Comparison of ENCODE assay signal across 18 cellular contexts in genomic region chr5:56037531-56038010, GRCh38. TPM values are rescaled to one million over a fixed set of nuclear protein-coding genes. Genes with fewer than 3 reads are reported as not detected.
DNase-seq lines count a peak whose midpoint lies in the region; ATAC-seq and TF ChIP-seq lines count a peak whose summit lies in the region.
"Had no signal": no experiment of that assay in that cellular context is flagged by ENCODE, and none has a peak within 500 bp of the region (broad histone marks: within the 10 kb centered on the region; RNA-seq: fewer than 3 reads in every experiment).

No MANE protein-coding gene starts in this region.

- WGBS in hepatocyte (ENCODE audit: low lambda C conversion rate, missing lambda C conversion rate) = 42% methylated on average over 4 of the region's 4 CpGs
- WGBS in trophoblast cell (ENCODE audit: extremely low coverage, insufficient coverage, insufficient read length) = no CpG with 5 or more reads among the region's 4 CpGs

- no peaks in the 10 kb centered on the region for H3K79me1 ChIP-seq in trophoblast cell (ENCODE audit: low read length)

- H2BK5ac ChIP-seq in trophoblast cell (ENCODE audit: low read depth, low read length, poor library complexity) = no peak overlapping the region

- H2AFZ ChIP-seq in hepatocyte (no peak overlapping the region), trophoblast cell (ENCODE audit: insufficient read depth, low read length, poor library complexity) (peak overlapping the region; percentile 23)

- no peak overlapping the region for H4K8ac ChIP-seq in trophoblast cell (ENCODE audit: low read depth, low read length)

- no peaks in the 10 kb centered on the region for H3K36me3 Mint-ChIP-seq in activated CD8-positive, alpha-beta T cell treated with anti-CD3 and anti-CD28 coated beads, Interleukin-2, amount 10 ng/mL, durations not matched to agents 7 days and 5 days (ENCODE audit: low read depth)
- H3K36me3 Mint-ChIP-seq: naive B cell; stimulated activated effector memory CD8-positive, alpha-beta T cell treated with anti-CD3 and anti-CD28 coated beads, Interleukin-12 subunit alpha, Interleukin-12 subunit beta, amount 100 ng/mL, for 72 hours had no signal

- ATAC-seq in GM21576 (IDR thresholded peaks at IDR 0.05; ENCODE audit: unreplicated experiment) = no peak
- no peak for ATAC-seq in activated CD8-positive, alpha-beta T cell treated with anti-CD3 and anti-CD28 coated beads, Interleukin-2, amount 10 ng/mL, durations not matched to agents 7 days and 5 days
- ATAC-seq: effector memory CD8-positive, alpha-beta T cell; gastrocnemius medialis; SK-N-SH treated with all-trans-retinoic acid at 6 μM for 48 hours; stimulated activated effector memory CD8-positive, alpha-beta T cell treated with anti-CD3 and anti-CD28 coated beads, Interleukin-12 subunit alpha, Interleukin-12 subunit beta, amount 100 ng/mL, for 72 hours had no signal

- DNase-seq in NCI-H82 (lab: John Stamatoyannopoulos, UW) (peak; percentile 5), NCI-H82 treated with DMSO at 0.1 percent for 48 hours (lab: John Stamatoyannopoulos, UW; ENCODE audit: unreplicated experiment) (no peak), UCSD-AML1 (lab: John Stamatoyannopoulos, UW; ENCODE audit: unreplicated experiment) (peak; percentile 54), hepatocyte (ENCODE audit: low spot score) (no peak), trophoblast cell (no peak), NCI-H2196 treated with DMSO at 0.1 percent for 48 hours (lab: John Stamatoyannopoulos, UW; ENCODE audit: unreplicated experiment) (no peak)
- no peak for DNase-seq in activated CD8-positive, alpha-beta T cell treated with anti-CD3 and anti-CD28 coated beads, Interleukin-2, amount 10 ng/mL, durations not matched to agents 7 days and 5 days
- DNase-seq: effector memory CD8-positive, alpha-beta T cell; gastrocnemius medialis; naive B cell; NCI-H2171 treated with DMSO at 0.1 percent for 48 hours had no signal

- no peak overlapping the region for H4K91ac ChIP-seq in trophoblast cell (ENCODE audit: low read depth, low read length)

- peak overlapping the region; percentile 22 for H3K4me2 ChIP-seq in hepatocyte
- H3K4me2 ChIP-seq in trophoblast cell (ENCODE audit: low read length) = no peak overlapping the region

- no peaks in the 10 kb centered on the region for H3K9me3 ChIP-seq in hepatocyte (ENCODE audit: low read depth)
- H3K9me3 ChIP-seq in trophoblast cell (ENCODE audit: insufficient read depth, low read depth, low read length) = no peaks in the 10 kb centered on the region
- H3K9me3 ChIP-seq: breast epithelium, gastrocnemius medialis had no signal

- no peak overlapping the region for H3K4me3 Mint-ChIP-seq in activated CD8-positive, alpha-beta T cell treated with anti-CD3 and anti-CD28 coated beads, Interleukin-2, amount 10 ng/mL, durations not matched to agents 7 days and 5 days
- H3K4me3 Mint-ChIP-seq: effector memory CD8-positive, alpha-beta T cell; naive B cell; stimulated activated effector memory CD8-positive, alpha-beta T cell treated with anti-CD3 and anti-CD28 coated beads, Interleukin-12 subunit alpha, Interleukin-12 subunit beta, amount 100 ng/mL, for 72 hours had no signal

- H3K18ac ChIP-seq in trophoblast cell (ENCODE audit: low read length) = no peak overlapping the region

- H3K14ac ChIP-seq in trophoblast cell (ENCODE audit: low read length) = no peak overlapping the region

- no peaks in the 10 kb centered on the region for H3K9me2 ChIP-seq in hepatocyte (replicated peaks; ENCODE audit: insufficient read depth)

- peaks cover 3% of the 10 kb centered on the region for H3K4me1 Mint-ChIP-seq in activated CD8-positive, alpha-beta T cell treated with anti-CD3 and anti-CD28 coated beads, Interleukin-2, amount 10 ng/mL, durations not matched to agents 7 days and 5 days (ENCODE audit: low read depth)
- H3K4me1 Mint-ChIP-seq: stimulated activated effector memory CD8-positive, alpha-beta T cell treated with anti-CD3 and anti-CD28 coated beads, Interleukin-12 subunit alpha, Interleukin-12 subunit beta, amount 100 ng/mL, for 72 hours had no signal

- H4K12ac ChIP-seq in trophoblast cell (ENCODE audit: low read depth, low read length) = no peak overlapping the region

- H3K27me3 Mint-ChIP-seq in activated CD8-positive, alpha-beta T cell treated with anti-CD3 and anti-CD28 coated beads, Interleukin-2, amount 10 ng/mL, durations not matched to agents 7 days and 5 days (ENCODE audit: low read depth) = peaks cover 2% of the 10 kb centered on the region
- H3K27me3 Mint-ChIP-seq: naive B cell had no signal

- H3K27me3 ChIP-seq in hepatocyte = no peaks in the 10 kb centered on the region
- no peaks in the 10 kb centered on the region for H3K27me3 ChIP-seq in trophoblast cell (ENCODE audit: insufficient read depth, low read length)
- H3K27me3 ChIP-seq: breast epithelium, gastrocnemius medialis had no signal

- no peaks in the 10 kb centered on the region for H4K20me1 ChIP-seq in hepatocyte (ENCODE audit: insufficient read depth, poor library complexity, severe bottlenecking)

- H3K4me1 ChIP-seq in hepatocyte (ENCODE audit: insufficient read depth) (no peaks in the 10 kb centered on the region), trophoblast cell (ENCODE audit: control insufficient read depth in 1 of 2, insufficient read depth in 2 of 2, low read length in 2 of 2) (no peaks in the 10 kb centered on the region)
- H3K4me1 ChIP-seq: breast epithelium, gastrocnemius medialis had no signal

- no peaks in the 10 kb centered on the region for H3K36me3 ChIP-seq in hepatocyte (replicated peaks; ENCODE audit: insufficient read depth, low read depth)
- H3K36me3 ChIP-seq in trophoblast cell (ENCODE audit: control insufficient read depth in 1 of 2, insufficient read depth in 2 of 2, low read length in 2 of 2) = no peaks in the 10 kb centered on the region
- H3K36me3 ChIP-seq: breast epithelium, gastrocnemius medialis had no signal

- CTCF ChIA-PET in activated CD8-positive, alpha-beta T cell treated with anti-CD3 and anti-CD28 coated beads, Interleukin-2, amount 10 ng/mL, durations not matched to agents 7 days and 5 days (lab: Charles Lee) = interaction anchor here (0.6 kb wide), 1 partner anchor 59 kb away, joined by 3 read pairs; no protein-coding TSS in a partner anchor

- H2BK120ac ChIP-seq in trophoblast cell (ENCODE audit: insufficient read depth, low read length, poor library complexity) = no peak overlapping the region

- no peaks in the 10 kb centered on the region for H3K9me3 Mint-ChIP-seq in activated CD8-positive, alpha-beta T cell treated with anti-CD3 and anti-CD28 coated beads, Interleukin-2, amount 10 ng/mL, durations not matched to agents 7 days and 5 days (ENCODE audit: insufficient read depth)
- H3K9me3 Mint-ChIP-seq: effector memory CD8-positive, alpha-beta T cell; stimulated activated effector memory CD8-positive, alpha-beta T cell treated with anti-CD3 and anti-CD28 coated beads, Interleukin-12 subunit alpha, Interleukin-12 subunit beta, amount 100 ng/mL, for 72 hours had no signal

- H3K27ac Mint-ChIP-seq in activated CD8-positive, alpha-beta T cell treated with anti-CD3 and anti-CD28 coated beads, Interleukin-2, amount 10 ng/mL, durations not matched to agents 7 days and 5 days = no peak overlapping the region
- H3K27ac Mint-ChIP-seq: activated naive CD4-positive, alpha-beta T cell treated with anti-CD3 and anti-CD28 coated beads, Interleukin-2, amount 50 U/mL, for 72 hours; effector memory CD8-positive, alpha-beta T cell; stimulated activated effector memory CD8-positive, alpha-beta T cell treated with anti-CD3 and anti-CD28 coated beads, Interleukin-12 subunit alpha, Interleukin-12 subunit beta, amount 100 ng/mL, for 72 hours had no signal

- H2AK5ac ChIP-seq in trophoblast cell (ENCODE audit: low read length) = no peak overlapping the region

- H3K79me2 ChIP-seq in hepatocyte (no peaks in the 10 kb centered on the region), trophoblast cell (ENCODE audit: control insufficient read depth, insufficient read depth, low read length, poor library complexity) (no peaks in the 10 kb centered on the region)

- POLR2A ChIA-PET in activated CD8-positive, alpha-beta T cell treated with anti-CD3 and anti-CD28 coated beads, Interleukin-2, amount 10 ng/mL, durations not matched to agents 7 days and 5 days (lab: Charles Lee) = no interaction called here

- no peak overlapping the region for H3K9ac ChIP-seq in trophoblast cell (ENCODE audit: low read length)

- H3K23ac ChIP-seq in trophoblast cell (ENCODE audit: low read length) = no peak overlapping the region

- no peak overlapping the region for H3K4ac ChIP-seq in trophoblast cell (ENCODE audit: low read depth, low read length)

- no peak overlapping the region for H2BK12ac ChIP-seq in trophoblast cell (ENCODE audit: low read length)

- no peak for TF ChIP-seq CTCF in hepatocyte (IDR thresholded peaks at IDR 0.05; ENCODE audit: poor library complexity)

- H3K4me3 ChIP-seq in hepatocyte (no peak overlapping the region), trophoblast cell (ENCODE audit: low read depth, low read length) (no peak overlapping the region)
- H3K4me3 ChIP-seq: breast epithelium, gastrocnemius medialis had no signal

- H3K27ac ChIP-seq in hepatocyte (no peak overlapping the region), trophoblast cell (ENCODE audit: low read depth, low read length) (no peak overlapping the region)
- H3K27ac ChIP-seq: 22Rv1, breast epithelium, gastrocnemius medialis, VCaP had no signal

RNA-seq across cellular contexts. Expression of gene IL6ST, which starts 42.8 kb away (rescaled TPM):
- 503 and 527 TPM in 2 replicates for total RNA-seq in hepatocyte
- polyA plus RNA-seq in hepatocyte = 173 and 219 TPM in 2 replicates
- 63.8 and 67.6 TPM in 2 replicates for polyA plus RNA-seq in trophoblast cell (2013)
- total RNA-seq in activated CD8-positive, alpha-beta T cell treated with anti-CD3 and anti-CD28 coated beads, Interleukin-2, amount 10 ng/mL, durations not matched to agents 7 days and 5 days = 10 to 100 TPM; 28.3 to 37.3 TPM

Comparison
In these comparisons a context has a peak if more than half of its experiments do, and no peak if none do; other contexts are left out.
1. DNase-seq: peak in NCI-H82 (single experiment) and UCSD-AML1 (single experiment); none in NCI-H82 treated with DMSO at 0.1 percent for 48 hours (single experiment), hepatocyte (single experiment), trophoblast cell (0 of 2), activated CD8-positive, alpha-beta T cell treated with anti-CD3 and anti-CD28 coated beads, Interleukin-2, amount 10 ng/mL, durations not matched to agents 7 days and 5 days (single experiment) and NCI-H2196 treated with DMSO at 0.1 percent for 48 hours (single experiment).
2. RNA of gene IL6ST, which starts 42.8 kb away (total RNA-seq): 503 to 527 TPM in hepatocyte; 28.3 to 37.3 TPM in activated CD8-positive, alpha-beta T cell treated with anti-CD3 and anti-CD28 coated beads, Interleukin-2, amount 10 ng/mL, durations not matched to agents 7 days and 5 days; every median in the first group is over 10 times any median in the second.